In the genomic region with DNA sequence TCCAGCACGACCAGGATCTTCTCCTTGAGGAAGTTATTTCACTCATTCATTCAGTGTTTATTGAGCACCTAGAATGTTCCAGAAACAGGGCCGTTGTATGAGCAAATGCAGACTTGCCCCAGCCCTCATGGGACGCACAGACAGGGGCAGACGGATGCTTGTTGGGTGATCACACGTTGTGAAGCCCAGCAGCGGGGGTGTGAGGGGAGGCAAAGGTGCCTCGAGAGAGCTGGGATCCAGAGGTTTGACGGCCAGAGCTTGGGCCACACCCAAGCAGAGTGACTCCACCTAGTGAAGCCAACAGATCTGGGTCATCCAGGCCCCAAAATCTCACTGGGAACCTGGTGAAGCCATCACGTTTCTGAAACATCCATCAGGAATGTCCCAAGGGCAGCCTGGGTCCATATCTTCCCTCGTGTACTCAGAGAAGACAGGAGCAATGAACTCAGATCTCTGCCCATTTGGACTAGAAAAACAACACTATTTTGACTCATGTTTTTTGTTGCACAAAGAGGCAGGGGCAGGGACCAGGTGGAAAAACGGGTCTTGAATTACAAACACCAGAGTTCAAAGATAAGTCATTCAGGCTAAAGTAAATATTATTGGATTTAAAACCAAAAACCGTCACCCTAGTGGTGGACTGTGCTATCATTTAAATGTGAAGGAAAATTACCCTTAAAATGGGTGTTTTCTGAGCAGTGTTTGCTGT, we compare ENCODE assay signal across 8 cellular contexts. TPM values are rescaled to one million over a fixed set of nuclear protein-coding genes. Genes with fewer than 3 reads are reported as not detected.
DNase-seq lines count a peak whose midpoint lies in the region; ATAC-seq and TF ChIP-seq lines count a peak whose summit lies in the region.

No MANE protein-coding gene starts in this region.

- H3K9me3 ChIP-seq in left ventricle myocardium inferior (replicated peaks), result no peaks in the 10 kb centered on the region

- peaks cover 40 to 64% of the 10 kb centered on the region in 2 donors for H3K36me3 Mint-ChIP-seq in stimulated activated naive B cell treated with anti-CD40 and anti-IgM and Interleukin-4, amounts not matched to agents 10 μg/mL and 1 μg/mL and 100 μg/mL, for 72 hours

- peaks cover 68% of the 10 kb centered on the region for H3K4me1 ChIP-seq in left ventricle myocardium inferior

- TF ChIP-seq CTCF in VCaP (conservative IDR thresholded peaks at IDR 0.05) (no peak), left ventricle myocardium inferior (IDR thresholded peaks at IDR 0.05; ENCODE audit: borderline replicate concordance) (no peak)

- H3K4me1 Mint-ChIP-seq in stimulated activated naive B cell treated with anti-CD40 and anti-IgM and Interleukin-4, amounts not matched to agents 10 μg/mL and 1 μg/mL and 100 μg/mL, for 72 hours, result peaks cover 34 to 71% of the 10 kb centered on the region in 2 donors

- H3K4me3 ChIP-seq in left ventricle myocardium inferior, result no peak overlapping the region

- peak overlapping the region in 1 of 2 donors; percentile 35 for H3K4me3 Mint-ChIP-seq in stimulated activated naive B cell treated with anti-CD40 and anti-IgM and Interleukin-4, amounts not matched to agents 10 μg/mL and 1 μg/mL and 100 μg/mL, for 72 hours

- intact Hi-C loops in left ventricle myocardium inferior (cut with micrococcal nuclease), result loop anchor here (1.0 kb wide), 1 partner anchor 70 kb away; no protein-coding TSS in a partner anchor

- H3K9me3 Mint-ChIP-seq in stimulated activated naive B cell treated with anti-CD40 and anti-IgM and Interleukin-4, amounts not matched to agents 10 μg/mL and 1 μg/mL and 100 μg/mL, for 72 hours, result peaks cover 0 to 2% of the 10 kb centered on the region in 2 donors

- H3K27me3 Mint-ChIP-seq in stimulated activated naive B cell treated with anti-CD40 and anti-IgM and Interleukin-4, amounts not matched to agents 10 μg/mL and 1 μg/mL and 100 μg/mL, for 72 hours, result no peaks in the 10 kb centered on the region

- H3K36me3 ChIP-seq in left ventricle myocardium inferior, result peaks cover 19% of the 10 kb centered on the region

- no peak for ATAC-seq in stimulated activated naive B cell treated with anti-CD40 and anti-IgM and Interleukin-4, amounts not matched to agents 10 μg/mL and 1 μg/mL and 100 μg/mL, for 72 hours (replicated peaks)

- no peaks in the 10 kb centered on the region for H3K27me3 ChIP-seq in left ventricle myocardium inferior (ENCODE audit: low read depth)

- H3K27ac Mint-ChIP-seq in stimulated activated naive B cell treated with anti-CD40 and anti-IgM and Interleukin-4, amounts not matched to agents 10 μg/mL and 1 μg/mL and 100 μg/mL, for 72 hours, result peak overlapping the region; percentile 88

- DNase-seq in NCI-H748 (lab: John Stamatoyannopoulos, UW; ENCODE audit: unreplicated experiment) (peak; percentile 49), NCI-H748 treated with DMSO at 0.1 percent for 48 hours (lab: John Stamatoyannopoulos, UW) (no peak), left ventricle myocardium inferior (no peak), retina (no peak), NCI-H526 treated with DMSO at 0.1 percent for 48 hours (lab: John Stamatoyannopoulos, UW) (no peak), NCI-H1436 treated with DMSO at 0.1 percent for 48 hours (lab: John Stamatoyannopoulos, UW) (no peak)
- DNase-seq in stimulated activated naive B cell treated with anti-CD40 and anti-IgM and Interleukin-4, amounts not matched to agents 10 μg/mL and 1 μg/mL and 100 μg/mL, for 72 hours, result no peak

- H3K27ac ChIP-seq in VCaP (peak overlapping the region; percentile 78), left ventricle myocardium inferior (replicated peaks) (peak overlapping the region; percentile 13)

RNA-seq across cellular contexts. Expression of gene RBM44, which starts 54.9 kb away (rescaled TPM):
- total RNA-seq in left ventricle myocardium inferior, result 0.27 TPM
